In genomic region chr12:83559650-83560049, GRCh38 we compare ENCODE assay signal across 20 cellular contexts.
"Had no signal": no experiment of that assay in that cellular context is flagged by ENCODE, and none has a peak within 500 bp of the region (broad histone marks: within the 10 kb centered on the region; RNA-seq: fewer than 3 reads in every experiment).

No MANE protein-coding gene starts in this region.

- FAIRE-seq: TTC549 had no signal

- DNase-seq: activated CD4-positive, alpha-beta T cell treated with anti-CD3 and anti-CD28 coated beads for 36 hours; activated CD8-positive, alpha-beta memory T cell treated with anti-CD3 and anti-CD28 coated beads, Interleukin-2, amount 50 U/mL, for 4 hours; activated CD8-positive, alpha-beta T cell treated with anti-CD3 and anti-CD28 coated beads for 36 hours; activated gamma-delta T cell treated with Interleukin-2 at 50 U/mL for 16 hours; activated naive CD4-positive, alpha-beta T cell treated with anti-CD3 and anti-CD28 coated beads, Interleukin-2, amount 10 ng/mL, durations not matched to agents 7 days and 5 days; activated naive CD8-positive, alpha-beta T cell treated with anti-CD3 and anti-CD28 coated beads for 36 hours; activated T-cell treated with anti-CD3 and anti-CD28 coated beads, Interleukin-2, amount 50 U/mL, for 72 hours; MM.1S; NCI-H1105; NCI-H1436; NCI-H1694 treated with DMSO at 0.1 percent for 48 hours; NCI-H2029 treated with DMSO at 0.1 percent for 48 hours; NCI-H345; NCI-H510A; PC-9; SHP77 treated with DMSO at 0.1 percent for 48 hours; T-helper 17 cell; T-helper 9 cell had no signal

- H3K27ac ChIP-seq: PC-9, VCaP had no signal

- H2AFZ ChIP-seq: PC-9 had no signal

- H3K4me3 ChIP-seq: PC-9 had no signal

- H3K4me2 ChIP-seq: PC-9 had no signal
